Comparison of ENCODE assay signal across 1 cellular context in the genomic region with DNA sequence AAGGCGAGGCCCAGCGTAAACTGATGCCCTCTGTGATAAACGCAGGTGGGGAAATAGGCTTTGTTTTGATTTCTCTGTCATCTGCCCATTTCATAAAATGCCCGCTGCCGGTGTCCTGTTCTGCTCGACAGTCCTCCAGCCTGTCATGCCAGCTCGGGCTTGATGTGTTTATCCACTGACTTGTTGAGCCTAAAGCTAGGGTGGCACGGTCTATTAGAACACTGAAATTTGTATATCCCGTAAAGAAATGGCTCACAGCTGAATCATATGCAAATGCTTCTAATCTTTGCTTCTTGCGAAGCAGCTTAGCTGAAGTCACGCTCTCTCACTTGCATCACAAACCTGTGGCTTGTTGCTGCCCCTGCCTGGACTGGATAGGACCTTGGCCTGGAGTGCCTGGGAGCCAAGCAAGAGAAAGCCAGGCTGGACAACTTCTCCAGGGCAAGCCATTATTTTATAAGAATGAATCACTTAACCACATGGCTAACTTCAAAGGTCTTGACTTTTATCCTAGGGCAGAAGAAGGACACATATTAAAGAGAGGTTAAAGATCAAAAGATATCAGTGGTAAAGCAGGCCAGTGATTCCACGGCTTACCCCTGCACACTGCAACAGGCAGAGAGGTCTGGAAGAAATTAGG.
TF ChIP-seq lines count a peak whose summit lies in the region.

No MANE protein-coding gene starts in this region.

TF ChIP-seq in K562, 482 proteins besides CTCF, POLR2A, EP300 and RAD21 (continued from another document and continues in another):
- TF ChIP-seq, protein P1, sequence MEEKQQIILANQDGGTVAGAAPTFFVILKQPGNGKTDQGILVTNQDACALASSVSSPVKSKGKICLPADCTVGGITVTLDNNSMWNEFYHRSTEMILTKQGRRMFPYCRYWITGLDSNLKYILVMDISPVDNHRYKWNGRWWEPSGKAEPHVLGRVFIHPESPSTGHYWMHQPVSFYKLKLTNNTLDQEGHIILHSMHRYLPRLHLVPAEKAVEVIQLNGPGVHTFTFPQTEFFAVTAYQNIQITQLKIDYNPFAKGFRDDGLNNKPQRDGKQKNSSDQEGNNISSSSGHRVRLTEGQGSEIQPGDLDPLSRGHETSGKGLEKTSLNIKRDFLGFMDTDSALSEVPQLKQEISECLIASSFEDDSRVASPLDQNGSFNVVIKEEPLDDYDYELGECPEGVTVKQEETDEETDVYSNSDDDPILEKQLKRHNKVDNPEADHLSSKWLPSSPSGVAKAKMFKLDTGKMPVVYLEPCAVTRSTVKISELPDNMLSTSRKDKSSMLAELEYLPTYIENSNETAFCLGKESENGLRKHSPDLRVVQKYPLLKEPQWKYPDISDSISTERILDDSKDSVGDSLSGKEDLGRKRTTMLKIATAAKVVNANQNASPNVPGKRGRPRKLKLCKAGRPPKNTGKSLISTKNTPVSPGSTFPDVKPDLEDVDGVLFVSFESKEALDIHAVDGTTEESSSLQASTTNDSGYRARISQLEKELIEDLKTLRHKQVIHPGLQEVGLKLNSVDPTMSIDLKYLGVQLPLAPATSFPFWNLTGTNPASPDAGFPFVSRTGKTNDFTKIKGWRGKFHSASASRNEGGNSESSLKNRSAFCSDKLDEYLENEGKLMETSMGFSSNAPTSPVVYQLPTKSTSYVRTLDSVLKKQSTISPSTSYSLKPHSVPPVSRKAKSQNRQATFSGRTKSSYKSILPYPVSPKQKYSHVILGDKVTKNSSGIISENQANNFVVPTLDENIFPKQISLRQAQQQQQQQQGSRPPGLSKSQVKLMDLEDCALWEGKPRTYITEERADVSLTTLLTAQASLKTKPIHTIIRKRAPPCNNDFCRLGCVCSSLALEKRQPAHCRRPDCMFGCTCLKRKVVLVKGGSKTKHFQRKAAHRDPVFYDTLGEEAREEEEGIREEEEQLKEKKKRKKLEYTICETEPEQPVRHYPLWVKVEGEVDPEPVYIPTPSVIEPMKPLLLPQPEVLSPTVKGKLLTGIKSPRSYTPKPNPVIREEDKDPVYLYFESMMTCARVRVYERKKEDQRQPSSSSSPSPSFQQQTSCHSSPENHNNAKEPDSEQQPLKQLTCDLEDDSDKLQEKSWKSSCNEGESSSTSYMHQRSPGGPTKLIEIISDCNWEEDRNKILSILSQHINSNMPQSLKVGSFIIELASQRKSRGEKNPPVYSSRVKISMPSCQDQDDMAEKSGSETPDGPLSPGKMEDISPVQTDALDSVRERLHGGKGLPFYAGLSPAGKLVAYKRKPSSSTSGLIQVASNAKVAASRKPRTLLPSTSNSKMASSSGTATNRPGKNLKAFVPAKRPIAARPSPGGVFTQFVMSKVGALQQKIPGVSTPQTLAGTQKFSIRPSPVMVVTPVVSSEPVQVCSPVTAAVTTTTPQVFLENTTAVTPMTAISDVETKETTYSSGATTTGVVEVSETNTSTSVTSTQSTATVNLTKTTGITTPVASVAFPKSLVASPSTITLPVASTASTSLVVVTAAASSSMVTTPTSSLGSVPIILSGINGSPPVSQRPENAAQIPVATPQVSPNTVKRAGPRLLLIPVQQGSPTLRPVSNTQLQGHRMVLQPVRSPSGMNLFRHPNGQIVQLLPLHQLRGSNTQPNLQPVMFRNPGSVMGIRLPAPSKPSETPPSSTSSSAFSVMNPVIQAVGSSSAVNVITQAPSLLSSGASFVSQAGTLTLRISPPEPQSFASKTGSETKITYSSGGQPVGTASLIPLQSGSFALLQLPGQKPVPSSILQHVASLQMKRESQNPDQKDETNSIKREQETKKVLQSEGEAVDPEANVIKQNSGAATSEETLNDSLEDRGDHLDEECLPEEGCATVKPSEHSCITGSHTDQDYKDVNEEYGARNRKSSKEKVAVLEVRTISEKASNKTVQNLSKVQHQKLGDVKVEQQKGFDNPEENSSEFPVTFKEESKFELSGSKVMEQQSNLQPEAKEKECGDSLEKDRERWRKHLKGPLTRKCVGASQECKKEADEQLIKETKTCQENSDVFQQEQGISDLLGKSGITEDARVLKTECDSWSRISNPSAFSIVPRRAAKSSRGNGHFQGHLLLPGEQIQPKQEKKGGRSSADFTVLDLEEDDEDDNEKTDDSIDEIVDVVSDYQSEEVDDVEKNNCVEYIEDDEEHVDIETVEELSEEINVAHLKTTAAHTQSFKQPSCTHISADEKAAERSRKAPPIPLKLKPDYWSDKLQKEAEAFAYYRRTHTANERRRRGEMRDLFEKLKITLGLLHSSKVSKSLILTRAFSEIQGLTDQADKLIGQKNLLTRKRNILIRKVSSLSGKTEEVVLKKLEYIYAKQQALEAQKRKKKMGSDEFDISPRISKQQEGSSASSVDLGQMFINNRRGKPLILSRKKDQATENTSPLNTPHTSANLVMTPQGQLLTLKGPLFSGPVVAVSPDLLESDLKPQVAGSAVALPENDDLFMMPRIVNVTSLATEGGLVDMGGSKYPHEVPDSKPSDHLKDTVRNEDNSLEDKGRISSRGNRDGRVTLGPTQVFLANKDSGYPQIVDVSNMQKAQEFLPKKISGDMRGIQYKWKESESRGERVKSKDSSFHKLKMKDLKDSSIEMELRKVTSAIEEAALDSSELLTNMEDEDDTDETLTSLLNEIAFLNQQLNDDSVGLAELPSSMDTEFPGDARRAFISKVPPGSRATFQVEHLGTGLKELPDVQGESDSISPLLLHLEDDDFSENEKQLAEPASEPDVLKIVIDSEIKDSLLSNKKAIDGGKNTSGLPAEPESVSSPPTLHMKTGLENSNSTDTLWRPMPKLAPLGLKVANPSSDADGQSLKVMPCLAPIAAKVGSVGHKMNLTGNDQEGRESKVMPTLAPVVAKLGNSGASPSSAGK (IDR thresholded peaks at IDR 0.05), result peak; percentile 53; the same call in 1 of the 2 replicates
- no peak for TF ChIP-seq SIN3A (IDR thresholded peaks at IDR 0.05; ENCODE audit: borderline replicate concordance in 2 of 2, control insufficient read depth in 1 of 2, low read depth in 2 of 2, low read length in 2 of 2)
- TF ChIP-seq RBM14 (IDR thresholded peaks at IDR 0.05; ENCODE audit: borderline replicate concordance, insufficient read depth, low read depth, low read length), result no peak
- TF ChIP-seq MYNN (IDR thresholded peaks at IDR 0.05), result 0 out of 2 replicates have a peak, but pooled peaks have one; percentile 9
- TF ChIP-seq MYNN (CRISPR knock-in tag; IDR thresholded peaks at IDR 0.05), result no peak
- peak; percentile 64 for TF ChIP-seq CEBPG (CRISPR knock-in tag; IDR thresholded peaks at IDR 0.05)
- no peak for TF ChIP-seq CEBPG (tag; conservative IDR thresholded peaks at IDR 0.05 in 1 of 2, IDR thresholded peaks at IDR 0.05 in 1 of 2)
- TF ChIP-seq, protein P2, sequence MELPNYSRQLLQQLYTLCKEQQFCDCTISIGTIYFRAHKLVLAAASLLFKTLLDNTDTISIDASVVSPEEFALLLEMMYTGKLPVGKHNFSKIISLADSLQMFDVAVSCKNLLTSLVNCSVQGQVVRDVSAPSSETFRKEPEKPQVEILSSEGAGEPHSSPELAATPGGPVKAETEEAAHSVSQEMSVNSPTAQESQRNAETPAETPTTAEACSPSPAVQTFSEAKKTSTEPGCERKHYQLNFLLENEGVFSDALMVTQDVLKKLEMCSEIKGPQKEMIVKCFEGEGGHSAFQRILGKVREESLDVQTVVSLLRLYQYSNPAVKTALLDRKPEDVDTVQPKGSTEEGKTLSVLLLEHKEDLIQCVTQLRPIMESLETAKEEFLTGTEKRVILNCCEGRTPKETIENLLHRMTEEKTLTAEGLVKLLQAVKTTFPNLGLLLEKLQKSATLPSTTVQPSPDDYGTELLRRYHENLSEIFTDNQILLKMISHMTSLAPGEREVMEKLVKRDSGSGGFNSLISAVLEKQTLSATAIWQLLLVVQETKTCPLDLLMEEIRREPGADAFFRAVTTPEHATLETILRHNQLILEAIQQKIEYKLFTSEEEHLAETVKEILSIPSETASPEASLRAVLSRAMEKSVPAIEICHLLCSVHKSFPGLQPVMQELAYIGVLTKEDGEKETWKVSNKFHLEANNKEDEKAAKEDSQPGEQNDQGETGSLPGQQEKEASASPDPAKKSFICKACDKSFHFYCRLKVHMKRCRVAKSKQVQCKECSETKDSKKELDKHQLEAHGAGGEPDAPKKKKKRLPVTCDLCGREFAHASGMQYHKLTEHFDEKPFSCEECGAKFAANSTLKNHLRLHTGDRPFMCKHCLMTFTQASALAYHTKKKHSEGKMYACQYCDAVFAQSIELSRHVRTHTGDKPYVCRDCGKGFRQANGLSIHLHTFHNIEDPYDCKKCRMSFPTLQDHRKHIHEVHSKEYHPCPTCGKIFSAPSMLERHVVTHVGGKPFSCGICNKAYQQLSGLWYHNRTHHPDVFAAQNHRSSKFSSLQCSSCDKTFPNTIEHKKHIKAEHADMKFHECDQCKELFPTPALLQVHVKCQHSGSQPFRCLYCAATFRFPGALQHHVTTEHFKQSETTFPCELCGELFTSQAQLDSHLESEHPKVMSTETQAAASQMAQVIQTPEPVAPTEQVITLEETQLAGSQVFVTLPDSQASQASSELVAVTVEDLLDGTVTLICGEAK (IDR thresholded peaks at IDR 0.05), result no peak
- TF ChIP-seq, protein P2 (CRISPR knock-in tag; IDR thresholded peaks at IDR 0.05), result no peak
- no peak for TF ChIP-seq SOX6 (IDR thresholded peaks at IDR 0.05)
- TF ChIP-seq, protein P3, sequence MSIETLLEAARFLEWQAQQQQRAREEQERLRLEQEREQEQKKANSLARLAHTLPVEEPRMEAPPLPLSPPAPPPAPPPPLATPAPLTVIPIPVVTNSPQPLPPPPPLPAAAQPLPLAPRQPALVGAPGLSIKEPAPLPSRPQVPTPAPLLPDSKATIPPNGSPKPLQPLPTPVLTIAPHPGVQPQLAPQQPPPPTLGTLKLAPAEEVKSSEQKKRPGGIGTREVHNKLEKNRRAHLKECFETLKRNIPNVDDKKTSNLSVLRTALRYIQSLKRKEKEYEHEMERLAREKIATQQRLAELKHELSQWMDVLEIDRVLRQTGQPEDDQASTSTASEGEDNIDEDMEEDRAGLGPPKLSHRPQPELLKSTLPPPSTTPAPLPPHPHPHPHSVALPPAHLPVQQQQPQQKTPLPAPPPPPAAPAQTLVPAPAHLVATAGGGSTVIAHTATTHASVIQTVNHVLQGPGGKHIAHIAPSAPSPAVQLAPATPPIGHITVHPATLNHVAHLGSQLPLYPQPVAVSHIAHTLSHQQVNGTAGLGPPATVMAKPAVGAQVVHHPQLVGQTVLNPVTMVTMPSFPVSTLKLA (conservative IDR thresholded peaks at IDR 0.05), result no peak
- TF ChIP-seq, protein P4, sequence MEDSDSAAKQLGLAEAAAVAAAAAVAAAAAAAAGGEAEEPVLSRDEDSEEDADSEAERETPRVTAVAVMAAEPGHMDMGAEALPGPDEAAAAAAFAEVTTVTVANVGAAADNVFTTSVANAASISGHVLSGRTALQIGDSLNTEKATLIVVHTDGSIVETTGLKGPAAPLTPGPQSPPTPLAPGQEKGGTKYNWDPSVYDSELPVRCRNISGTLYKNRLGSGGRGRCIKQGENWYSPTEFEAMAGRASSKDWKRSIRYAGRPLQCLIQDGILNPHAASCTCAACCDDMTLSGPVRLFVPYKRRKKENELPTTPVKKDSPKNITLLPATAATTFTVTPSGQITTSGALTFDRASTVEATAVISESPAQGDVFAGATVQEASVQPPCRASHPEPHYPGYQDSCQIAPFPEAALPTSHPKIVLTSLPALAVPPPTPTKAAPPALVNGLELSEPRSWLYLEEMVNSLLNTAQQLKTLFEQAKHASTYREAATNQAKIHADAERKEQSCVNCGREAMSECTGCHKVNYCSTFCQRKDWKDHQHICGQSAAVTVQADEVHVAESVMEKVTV (CRISPR knock-in tag; IDR thresholded peaks at IDR 0.05), result peak; percentile 50
- no peak for TF ChIP-seq PML (IDR thresholded peaks at IDR 0.05; ENCODE audit: low read length)
- TF ChIP-seq CBFA2T3 (IDR thresholded peaks at IDR 0.05), result peak; percentile 43; the same call in 1 of the 2 replicates
- no peak for TF ChIP-seq POLR2B (IDR thresholded peaks at IDR 0.05; ENCODE audit: low read depth, partially characterized antibody)
- TF ChIP-seq, protein P5, sequence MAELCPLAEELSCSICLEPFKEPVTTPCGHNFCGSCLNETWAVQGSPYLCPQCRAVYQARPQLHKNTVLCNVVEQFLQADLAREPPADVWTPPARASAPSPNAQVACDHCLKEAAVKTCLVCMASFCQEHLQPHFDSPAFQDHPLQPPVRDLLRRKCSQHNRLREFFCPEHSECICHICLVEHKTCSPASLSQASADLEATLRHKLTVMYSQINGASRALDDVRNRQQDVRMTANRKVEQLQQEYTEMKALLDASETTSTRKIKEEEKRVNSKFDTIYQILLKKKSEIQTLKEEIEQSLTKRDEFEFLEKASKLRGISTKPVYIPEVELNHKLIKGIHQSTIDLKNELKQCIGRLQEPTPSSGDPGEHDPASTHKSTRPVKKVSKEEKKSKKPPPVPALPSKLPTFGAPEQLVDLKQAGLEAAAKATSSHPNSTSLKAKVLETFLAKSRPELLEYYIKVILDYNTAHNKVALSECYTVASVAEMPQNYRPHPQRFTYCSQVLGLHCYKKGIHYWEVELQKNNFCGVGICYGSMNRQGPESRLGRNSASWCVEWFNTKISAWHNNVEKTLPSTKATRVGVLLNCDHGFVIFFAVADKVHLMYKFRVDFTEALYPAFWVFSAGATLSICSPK (IDR thresholded peaks at IDR 0.05; ENCODE audit: borderline replicate concordance), result no peak
- TF ChIP-seq, protein P6, sequence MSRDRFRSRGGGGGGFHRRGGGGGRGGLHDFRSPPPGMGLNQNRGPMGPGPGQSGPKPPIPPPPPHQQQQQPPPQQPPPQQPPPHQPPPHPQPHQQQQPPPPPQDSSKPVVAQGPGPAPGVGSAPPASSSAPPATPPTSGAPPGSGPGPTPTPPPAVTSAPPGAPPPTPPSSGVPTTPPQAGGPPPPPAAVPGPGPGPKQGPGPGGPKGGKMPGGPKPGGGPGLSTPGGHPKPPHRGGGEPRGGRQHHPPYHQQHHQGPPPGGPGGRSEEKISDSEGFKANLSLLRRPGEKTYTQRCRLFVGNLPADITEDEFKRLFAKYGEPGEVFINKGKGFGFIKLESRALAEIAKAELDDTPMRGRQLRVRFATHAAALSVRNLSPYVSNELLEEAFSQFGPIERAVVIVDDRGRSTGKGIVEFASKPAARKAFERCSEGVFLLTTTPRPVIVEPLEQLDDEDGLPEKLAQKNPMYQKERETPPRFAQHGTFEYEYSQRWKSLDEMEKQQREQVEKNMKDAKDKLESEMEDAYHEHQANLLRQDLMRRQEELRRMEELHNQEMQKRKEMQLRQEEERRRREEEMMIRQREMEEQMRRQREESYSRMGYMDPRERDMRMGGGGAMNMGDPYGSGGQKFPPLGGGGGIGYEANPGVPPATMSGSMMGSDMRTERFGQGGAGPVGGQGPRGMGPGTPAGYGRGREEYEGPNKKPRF (IDR thresholded peaks at IDR 0.05; ENCODE audit: low read depth, low read length), result no peak
